1 cellular context compared by ENCODE assay signal in genomic region chr9:12703996-12704395, GRCh38.
TF ChIP-seq lines count a peak whose summit lies in the region.

No MANE protein-coding gene starts in this region.

TF ChIP-seq in IMR-90, 13 proteins besides CTCF, POLR2A, EP300 and RAD21 (continued from another document):
- TF ChIP-seq ELK1 (IDR thresholded peaks at IDR 0.05; ENCODE audit: borderline replicate concordance, low read depth, low read length) (no peak), USF2 (IDR thresholded peaks at IDR 0.05; ENCODE audit: low read depth, low read length) (no peak), MAZ (IDR thresholded peaks at IDR 0.05; ENCODE audit: borderline replicate concordance, low read depth, low read length) (no peak), RCOR1 (IDR thresholded peaks at IDR 0.05; ENCODE audit: insufficient replicate concordance, low read length) (no peak), CHD1 (IDR thresholded peaks at IDR 0.05; ENCODE audit: low read depth, low read length) (no peak), SMC3 (IDR thresholded peaks at IDR 0.05; ENCODE audit: low read depth, low read length) (no peak), MAFK (IDR thresholded peaks at IDR 0.05; ENCODE audit: low read depth, low read length) (no peak)
